26 cellular contexts compared by ENCODE assay signal in genomic region chr14:38987781-38988180, GRCh38.
"Had no signal": no experiment of that assay in that cellular context is flagged by ENCODE, and none has a peak within 500 bp of the region (broad histone marks: within the 10 kb centered on the region; RNA-seq: fewer than 3 reads in every experiment).

No MANE protein-coding gene starts in this region.

- H3K4me1 ChIP-seq: adrenal gland, ascending aorta, esophagus squamous epithelium, pancreas, psoas muscle, sigmoid colon, suprapubic skin, tibial nerve had no signal

- H3K27ac ChIP-seq: adrenal gland, ascending aorta, esophagus squamous epithelium, pancreas, psoas muscle, sigmoid colon, suprapubic skin, tibial nerve had no signal

- H3K4me3 ChIP-seq: adrenal gland, ascending aorta, esophagus squamous epithelium, lung, pancreas, psoas muscle, sigmoid colon, suprapubic skin, tibial nerve had no signal

- H3K4me1 Mint-ChIP-seq: brain had no signal

- H3K27me3 Mint-ChIP-seq: activated B cell treated with CpG ODN at 0.5 μM for 24 hours; brain; stimulated activated memory B cell treated with anti-CD40 and anti-IgM and Interleukin-4, amounts not matched to agents 10 μg/mL and 1 μg/mL and 100 μg/mL, for 72 hours; stimulated activated naive CD8-positive, alpha-beta T cell treated with anti-CD3 and anti-CD28 coated beads, Interleukin-15, amount 100 ng/mL, for 72 hours had no signal

- H3K36me3 Mint-ChIP-seq: activated naive CD8-positive, alpha-beta T cell treated with anti-CD3 and anti-CD28 coated beads for 36 hours; brain; immature natural killer cell; naive B cell; stimulated activated memory B cell treated with anti-CD40 and anti-IgM and Interleukin-4, amounts not matched to agents 10 μg/mL and 1 μg/mL and 100 μg/mL, for 72 hours; T-cell had no signal

- H3K27me3 ChIP-seq: adrenal gland, ascending aorta, esophagus squamous epithelium, pancreas, sigmoid colon, suprapubic skin, tibial nerve had no signal

- ATAC-seq: left lobe of liver; pancreas; psoas muscle; stimulated activated memory B cell treated with anti-CD40 and anti-IgM and Interleukin-4, amounts not matched to agents 10 μg/mL and 1 μg/mL and 100 μg/mL, for 72 hours; stimulated activated naive CD8-positive, alpha-beta T cell treated with anti-CD3 and anti-CD28 coated beads, Interleukin-15, amount 100 ng/mL, for 72 hours; T-cell had no signal

- DNase-seq: activated B cell treated with CpG ODN at 0.5 μM for 24 hours; activated effector memory CD4-positive, alpha-beta T cell treated with Interleukin-2 at 50 U/mL for 16 hours; activated naive CD4-positive, alpha-beta T cell treated with Interleukin-2 at 50 U/mL for 16 hours; activated naive CD8-positive, alpha-beta T cell treated with anti-CD3 and anti-CD28 coated beads for 36 hours; activated T-cell treated with anti-CD3 and anti-CD28 coated beads for 4 hours; adrenal gland; esophagus squamous epithelium; foreskin melanocyte; hypothalamus; immature natural killer cell; naive B cell; nucleus accumbens; pancreas; psoas muscle; sigmoid colon; small intestine; stimulated activated CD4-positive, alpha-beta T cell treated with anti-CD3 and anti-CD28 coated beads, Interleukin-4, amount 100 ng/mL, for 24 hours; stimulated activated naive CD8-positive, alpha-beta T cell treated with anti-CD3 and anti-CD28 coated beads, Interleukin-15, amount 100 ng/mL, for 72 hours; T-cell had no signal

- H3K9me3 ChIP-seq: adrenal gland, ascending aorta, esophagus squamous epithelium, pancreas, psoas muscle, sigmoid colon, suprapubic skin, tibial nerve had no signal

- H3K4me3 Mint-ChIP-seq: activated B cell treated with CpG ODN at 0.5 μM for 24 hours; activated naive CD8-positive, alpha-beta T cell treated with anti-CD3 and anti-CD28 coated beads for 36 hours; brain; immature natural killer cell; stimulated activated memory B cell treated with anti-CD40 and anti-IgM and Interleukin-4, amounts not matched to agents 10 μg/mL and 1 μg/mL and 100 μg/mL, for 72 hours; stimulated activated naive CD8-positive, alpha-beta T cell treated with anti-CD3 and anti-CD28 coated beads, Interleukin-15, amount 100 ng/mL, for 72 hours; T-cell had no signal

- H3K9me3 Mint-ChIP-seq: activated B cell treated with CpG ODN at 0.5 μM for 24 hours; activated naive CD8-positive, alpha-beta T cell treated with anti-CD3 and anti-CD28 coated beads for 36 hours; stimulated activated naive CD8-positive, alpha-beta T cell treated with anti-CD3 and anti-CD28 coated beads, Interleukin-15, amount 100 ng/mL, for 72 hours had no signal

- H3K27ac Mint-ChIP-seq: activated B cell treated with CpG ODN at 0.5 μM for 24 hours; activated naive CD8-positive, alpha-beta T cell treated with anti-CD3 and anti-CD28 coated beads for 36 hours; brain; immature natural killer cell; stimulated activated memory B cell treated with anti-CD40 and anti-IgM and Interleukin-4, amounts not matched to agents 10 μg/mL and 1 μg/mL and 100 μg/mL, for 72 hours; stimulated activated naive CD8-positive, alpha-beta T cell treated with anti-CD3 and anti-CD28 coated beads, Interleukin-15, amount 100 ng/mL, for 72 hours; T-cell had no signal

- H3K36me3 ChIP-seq: adrenal gland, ascending aorta, esophagus squamous epithelium, pancreas, sigmoid colon, suprapubic skin, tibial nerve had no signal
